Comparison of ENCODE assay signal across 9 cellular contexts in genomic region chr1:3471356-3472087, GRCh38. TPM values are rescaled to one million over a fixed set of nuclear protein-coding genes. Genes with fewer than 3 reads are reported as not detected.
A peak's percentile ranks its signal among the peaks of the same experiment; 100 is the strongest.
DNase-seq lines count a peak whose midpoint lies in the region; ATAC-seq and TF ChIP-seq lines count a peak whose summit lies in the region.
"Had no signal": no experiment of that assay in that cellular context is flagged by ENCODE, and none has a peak within 500 bp of the region (broad histone marks: within the 10 kb centered on the region; RNA-seq: fewer than 3 reads in every experiment).

No MANE protein-coding gene starts in this region.

- H3K9ac ChIP-seq in mesendoderm (ENCODE audit: low read length), result peak overlapping the region; percentile 54

- peak overlapping the region; percentile 10 for H2BK5ac ChIP-seq in mesendoderm (ENCODE audit: low read length)

- no peaks in the 10 kb centered on the region; the same call in 1 of the 2 replicates for H3K9me3 ChIP-seq in AG04450 (ENCODE audit: control insufficient read depth, insufficient read depth, low read length)

- H3K4me1 Mint-ChIP-seq in activated CD4-positive, alpha-beta T cell treated with anti-CD3 and anti-CD28 coated beads for 36 hours, result no peaks in the 10 kb centered on the region
- H3K4me1 Mint-ChIP-seq: activated B cell treated with CpG ODN at 0.5 μM for 24 hours had no signal

- H3K9me3 Mint-ChIP-seq in activated CD4-positive, alpha-beta T cell treated with anti-CD3 and anti-CD28 coated beads for 36 hours (ENCODE audit: low read depth), result no peaks in the 10 kb centered on the region
- H3K9me3 Mint-ChIP-seq: activated B cell treated with CpG ODN at 0.5 μM for 24 hours had no signal

- H3K4ac ChIP-seq in mesendoderm (ENCODE audit: low read depth, low read length), result peak overlapping the region; percentile 56

- peaks cover 5% of the 10 kb centered on the region for H3K4me1 ChIP-seq in mesendoderm (ENCODE audit: control insufficient read depth, low read depth, low read length)

- TF ChIP-seq CTCF in AG04450 (IDR thresholded peaks at IDR 0.05; ENCODE audit: low read depth, low read length), result peak; percentile 51

- no peak for ATAC-seq in HG03039 (IDR thresholded peaks at IDR 0.05; ENCODE audit: unreplicated experiment)
- no peak for ATAC-seq in activated CD4-positive, alpha-beta T cell treated with anti-CD3 and anti-CD28 coated beads for 36 hours
- ATAC-seq in GM21390 (IDR thresholded peaks at IDR 0.05; ENCODE audit: unreplicated experiment), result no peak

- H3K27ac ChIP-seq in AG04450 (ENCODE audit: low read depth, low read length) (no peak overlapping the region), epithelial cell of prostate (peak overlapping the region; percentile 30), mesendoderm (ENCODE audit: low read depth, low read length) (peak overlapping the region; percentile 77)

- H3K79me1 ChIP-seq in mesendoderm (ENCODE audit: low read length), result no peaks in the 10 kb centered on the region

- H3K79me2 ChIP-seq in mesendoderm (ENCODE audit: control insufficient read depth, insufficient read depth, low read length), result no peaks in the 10 kb centered on the region

- no peak overlapping the region for H2AK5ac ChIP-seq in mesendoderm (ENCODE audit: low read length)

- H3K56ac ChIP-seq in mesendoderm (ENCODE audit: low read length), result peak overlapping the region; percentile 89

- CTCF ChIA-PET in AG04450 (lab: Charles Lee), result interaction anchor here (0.6 to 2.1 kb wide), 7 partner anchors 9 to 233 kb away, joined by 3 to 43 read pairs (median 4); no protein-coding TSS in a partner anchor
- CTCF ChIA-PET in activated CD4-positive, alpha-beta T cell treated with anti-CD3 and anti-CD28 coated beads for 36 hours (lab: Charles Lee), result no interaction called here

- H3K23ac ChIP-seq in mesendoderm (ENCODE audit: low read length), result no peak overlapping the region

- no peak for DNase-seq in AG04450 (ENCODE audit: low read depth, low spot score)
- DNase-seq in M059J (ENCODE audit: low read depth), result peak; percentile 39
- DNase-seq in epithelial cell of prostate (ENCODE audit: low read depth, low spot score), result no peak
- DNase-seq in mesendoderm, result peak; percentile 95
- no peak for DNase-seq in cortex of kidney (lab: John Stamatoyannopoulos, UW)
- DNase-seq in activated CD4-positive, alpha-beta T cell treated with anti-CD3 and anti-CD28 coated beads for 36 hours, result no peak
- DNase-seq: activated B cell treated with CpG ODN at 0.5 μM for 24 hours had no signal

- H3K18ac ChIP-seq in mesendoderm (ENCODE audit: low read length), result peak overlapping the region; percentile 43

- no peak overlapping the region for H3K4me3 Mint-ChIP-seq in activated CD4-positive, alpha-beta T cell treated with anti-CD3 and anti-CD28 coated beads for 36 hours
- H3K4me3 Mint-ChIP-seq: activated B cell treated with CpG ODN at 0.5 μM for 24 hours had no signal

- no peaks in the 10 kb centered on the region for H3K27me3 Mint-ChIP-seq in activated CD4-positive, alpha-beta T cell treated with anti-CD3 and anti-CD28 coated beads for 36 hours

- no peak overlapping the region for H3K4me2 ChIP-seq in mesendoderm (ENCODE audit: low read length)

- H3K4me3 ChIP-seq in AG04450 (ENCODE audit: low read depth, low read length), result no peak overlapping the region
- no peak overlapping the region for H3K4me3 ChIP-seq in mesendoderm (ENCODE audit: low read length)

- H3K27me3 ChIP-seq in AG04450 (ENCODE audit: control insufficient read depth, insufficient read depth, low read length) (no peaks in the 10 kb centered on the region), mesendoderm (ENCODE audit: insufficient read depth, low read length, poor library complexity) (no peaks in the 10 kb centered on the region)

- H2BK15ac ChIP-seq in mesendoderm (replicated peaks; ENCODE audit: low read depth), result no peak overlapping the region

- no peak overlapping the region for H3K27ac Mint-ChIP-seq in activated CD4-positive, alpha-beta T cell treated with anti-CD3 and anti-CD28 coated beads for 36 hours
- H3K27ac Mint-ChIP-seq: activated B cell treated with CpG ODN at 0.5 μM for 24 hours had no signal

- H2BK120ac ChIP-seq in mesendoderm (ENCODE audit: low read depth, low read length), result peak overlapping the region; percentile 23

- POLR2A ChIA-PET in AG04450 (lab: Yijun Ruan, JAX), result interaction anchor here (0.6 to 0.9 kb wide), 2 partner anchors 19 to 296 kb away, joined by 3 to 7 read pairs; no protein-coding TSS in a partner anchor
- POLR2A ChIA-PET in activated CD4-positive, alpha-beta T cell treated with anti-CD3 and anti-CD28 coated beads for 36 hours (lab: Charles Lee), result no interaction called here

- H3K36me3 ChIP-seq in mesendoderm (ENCODE audit: control insufficient read depth, insufficient read depth, low read length), result peaks cover 4% of the 10 kb centered on the region

- H4K5ac ChIP-seq in mesendoderm (ENCODE audit: low read length), result no peak overlapping the region

- whole genome bisulfite sequencing in mesendoderm (ENCODE audit: extremely low coverage, insufficient coverage, low lambda C conversion rate), result no CpG with 5 or more reads among the region's 25 CpGs

- H4K8ac ChIP-seq in mesendoderm (ENCODE audit: low read depth, low read length), result no peak overlapping the region

- no peaks in the 10 kb centered on the region for H3K36me3 Mint-ChIP-seq in activated CD4-positive, alpha-beta T cell treated with anti-CD3 and anti-CD28 coated beads for 36 hours (ENCODE audit: low read depth)

- intact Hi-C loops in activated CD4-positive, alpha-beta T cell treated with anti-CD3 and anti-CD28 coated beads for 36 hours (cut with DNase I, micrococcal nuclease), result no loop called here

RNA-seq across cellular contexts. Expression of gene ARHGEF16, which starts 17.1 kb away (rescaled TPM):
- not detected in 2 replicates for polyA plus RNA-seq in AG04450 (2011; rRNA removed)
- not detected in 2 replicates for polyA minus RNA-seq in AG04450 (2011; rRNA and poly(A)+ RNA removed)
- 0.59 and 3.0 TPM in 2 replicates for total RNA-seq in M059J (2014; rRNA removed; shearing (Covaris generic))
- 8.4 TPM for polyA plus RNA-seq in mesendoderm (2013, experiment 1 of 2)
- 8.1 TPM for polyA plus RNA-seq in mesendoderm (2013, experiment 2 of 2)
- total RNA-seq in activated CD4-positive, alpha-beta T cell treated with anti-CD3 and anti-CD28 coated beads for 36 hours, result not detected
- total RNA-seq: activated B cell treated with CpG ODN at 0.5 μM for 24 hours had no signal

Comparison
In these comparisons a context has a peak if more than half of its experiments do, and no peak if none do; other contexts are left out.
1. DNase-seq: peak in M059J (single experiment) and mesendoderm (single experiment); none in AG04450 (single experiment), epithelial cell of prostate (single experiment), cortex of kidney (single experiment) and activated CD4-positive, alpha-beta T cell treated with anti-CD3 and anti-CD28 coated beads for 36 hours (single experiment).